ENCODE assay signal across 8 cellular contexts in genomic region chr7:157432541-157432956, GRCh38.
DNase-seq lines count a peak whose midpoint lies in the region; ATAC-seq and TF ChIP-seq lines count a peak whose summit lies in the region.

No MANE protein-coding gene starts in this region.

- H3K36me3 Mint-ChIP-seq in chondrocyte (ENCODE audit: low read depth) = no peaks in the 10 kb centered on the region
- no peaks in the 10 kb centered on the region for H3K36me3 Mint-ChIP-seq in mesothelial cell of epicardium

- intact Hi-C loops in esophagus squamous epithelium (cut with DNase I) = loop anchor here (10.0 kb wide), 1 partner anchor 922 kb away; no protein-coding TSS in a partner anchor

- H3K27me3 ChIP-seq in NT2/D1 (ENCODE audit: insufficient read depth, insufficient read length) = no peaks in the 10 kb centered on the region
- H3K27me3 ChIP-seq in esophagus squamous epithelium = no peaks in the 10 kb centered on the region

- H3K4me3 Mint-ChIP-seq in chondrocyte (ENCODE audit: unreplicated experiment) (peak overlapping the region; percentile 70), mesothelial cell of epicardium (peak overlapping the region; percentile 67)

- ATAC-seq in GM18907 (IDR thresholded peaks at IDR 0.05; ENCODE audit: unreplicated experiment) = no peak

- TF ChIP-seq POLR2A in esophagus squamous epithelium (IDR thresholded peaks at IDR 0.05) = no peak

- H3K9me3 Mint-ChIP-seq in chondrocyte (ENCODE audit: low read depth) (no peaks in the 10 kb centered on the region), mesothelial cell of epicardium (no peaks in the 10 kb centered on the region)

- H3K4me3 ChIP-seq in NT2/D1 (ENCODE audit: insufficient read length, low read depth) = no peak overlapping the region
- peak overlapping the region in 1 of 4 donors; percentile 20 for H3K4me3 ChIP-seq in esophagus squamous epithelium

- no peak for TF ChIP-seq CTCF in chondrocyte (IDR thresholded peaks at IDR 0.05)
- TF ChIP-seq CTCF in mesothelial cell of epicardium (IDR thresholded peaks at IDR 0.05; ENCODE audit: unreplicated experiment) = no peak
- no peak for TF ChIP-seq CTCF in esophagus squamous epithelium (IDR thresholded peaks at IDR 0.05)

- H3K27me3 Mint-ChIP-seq in chondrocyte (ENCODE audit: low read depth) (no peaks in the 10 kb centered on the region), mesothelial cell of epicardium (ENCODE audit: low read depth) (peaks cover 9% of the 10 kb centered on the region)

- DNase-seq in COLO668 (lab: John Stamatoyannopoulos, UW; ENCODE audit: unreplicated experiment) (peak; percentile 75), HK-2 (ENCODE audit: unreplicated experiment) (peak; percentile 57), NT2/D1 (ENCODE audit: low read depth, low spot score) (peak; percentile 82), chondrocyte (ENCODE audit: low spot score) (peak; percentile 81), mesothelial cell of epicardium (ENCODE audit: low spot score in 2 of 2, unreplicated experiment in 2 of 2) (peak in 1 of 2 experiments; percentile 65), OCI-M2 (lab: John Stamatoyannopoulos, UW; ENCODE audit: unreplicated experiment) (no peak), esophagus squamous epithelium (lab: John Stamatoyannopoulos, UW) (no peak)

- H3K4me1 Mint-ChIP-seq in chondrocyte (ENCODE audit: low read depth) = peaks cover 14% of the 10 kb centered on the region
- peaks cover 15% of the 10 kb centered on the region for H3K4me1 Mint-ChIP-seq in mesothelial cell of epicardium

- no peaks in the 10 kb centered on the region for H3K36me3 ChIP-seq in NT2/D1 (ENCODE audit: insufficient read depth, insufficient read length, low read length)
- H3K36me3 ChIP-seq in esophagus squamous epithelium = no peaks in the 10 kb centered on the region

- H3K9me3 ChIP-seq in NT2/D1 (ENCODE audit: insufficient read depth, low read length) (no peaks in the 10 kb centered on the region), esophagus squamous epithelium (no peaks in the 10 kb centered on the region)

- 1 to 12% methylated on average over 13 to 15 of the region's 17 CpGs for WGBS in esophagus squamous epithelium, 2 donors

- H3K4me1 ChIP-seq in NT2/D1 (ENCODE audit: insufficient read depth, insufficient read length) = peaks cover 6% of the 10 kb centered on the region
- H3K4me1 ChIP-seq in esophagus squamous epithelium = peaks cover 0 to 11% (median 4%) of the 10 kb centered on the region in 3 donors

- H3K27ac ChIP-seq in esophagus squamous epithelium = no peak overlapping the region

- H3K27ac Mint-ChIP-seq in chondrocyte (ENCODE audit: unreplicated experiment) = peak overlapping the region; percentile 71
- peak overlapping the region; percentile 41 for H3K27ac Mint-ChIP-seq in mesothelial cell of epicardium

- H3K9ac ChIP-seq in NT2/D1 (ENCODE audit: insufficient read length, low read depth) = peak overlapping the region; percentile 21

Comparison
In these comparisons a context has a peak if more than half of its experiments do, and no peak if none do; other contexts are left out.
1. DNase-seq: peak in COLO668 (single experiment), HK-2 (single experiment), NT2/D1 (single experiment) and chondrocyte (single experiment); none in OCI-M2 (single experiment) and esophagus squamous epithelium (single experiment).